Comparison of ENCODE assay signal across 8 cellular contexts in the genomic region with DNA sequence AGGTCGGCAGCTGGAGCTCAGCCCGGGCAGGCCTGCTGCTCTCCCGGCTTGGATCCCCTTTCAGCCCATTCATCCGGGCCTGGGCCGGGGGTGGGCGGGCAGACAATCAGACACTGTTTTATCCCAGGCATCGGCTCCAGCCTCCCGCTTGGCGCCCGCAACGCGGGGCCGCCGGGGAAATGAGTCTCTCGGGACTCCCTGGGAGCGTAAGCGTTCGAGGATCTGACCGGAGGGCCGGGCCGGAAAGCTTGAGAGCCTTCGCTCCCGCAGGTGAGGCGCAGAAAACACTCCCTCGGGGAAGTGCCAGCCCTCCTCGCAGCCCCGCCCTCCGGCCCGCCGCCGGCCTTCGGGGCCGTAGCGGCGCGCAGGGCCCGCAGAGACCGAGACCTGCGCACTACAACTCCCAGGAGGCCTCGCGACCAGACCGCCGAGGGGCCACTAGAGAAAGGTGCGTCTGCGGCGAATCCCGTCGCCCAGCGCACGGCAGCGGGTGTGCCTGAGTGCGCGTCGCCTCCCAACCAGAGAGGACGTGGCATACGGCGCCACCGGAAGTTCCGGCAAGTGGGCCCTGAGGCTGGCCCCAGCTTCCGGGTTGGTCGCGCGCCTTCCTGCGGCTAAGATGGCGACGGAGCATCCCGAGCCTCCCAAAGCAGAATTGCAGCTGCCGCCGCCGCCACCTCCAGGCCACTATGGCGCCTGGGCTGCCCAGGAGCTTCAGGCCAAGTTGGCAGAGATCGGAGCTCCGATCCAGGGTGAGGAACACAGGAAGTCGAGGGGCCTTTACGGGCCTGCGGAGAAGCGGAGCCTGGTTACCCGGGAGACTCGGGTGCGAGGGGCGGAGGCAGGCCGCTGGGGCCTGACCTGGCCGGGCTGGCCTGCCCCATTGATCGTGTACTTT. TPM values are rescaled to one million over a fixed set of nuclear protein-coding genes. Genes with fewer than 3 reads are reported as not detected.
DNase-seq lines count a peak whose midpoint lies in the region; TF ChIP-seq lines count a peak whose summit lies in the region.

A gene with protein sequence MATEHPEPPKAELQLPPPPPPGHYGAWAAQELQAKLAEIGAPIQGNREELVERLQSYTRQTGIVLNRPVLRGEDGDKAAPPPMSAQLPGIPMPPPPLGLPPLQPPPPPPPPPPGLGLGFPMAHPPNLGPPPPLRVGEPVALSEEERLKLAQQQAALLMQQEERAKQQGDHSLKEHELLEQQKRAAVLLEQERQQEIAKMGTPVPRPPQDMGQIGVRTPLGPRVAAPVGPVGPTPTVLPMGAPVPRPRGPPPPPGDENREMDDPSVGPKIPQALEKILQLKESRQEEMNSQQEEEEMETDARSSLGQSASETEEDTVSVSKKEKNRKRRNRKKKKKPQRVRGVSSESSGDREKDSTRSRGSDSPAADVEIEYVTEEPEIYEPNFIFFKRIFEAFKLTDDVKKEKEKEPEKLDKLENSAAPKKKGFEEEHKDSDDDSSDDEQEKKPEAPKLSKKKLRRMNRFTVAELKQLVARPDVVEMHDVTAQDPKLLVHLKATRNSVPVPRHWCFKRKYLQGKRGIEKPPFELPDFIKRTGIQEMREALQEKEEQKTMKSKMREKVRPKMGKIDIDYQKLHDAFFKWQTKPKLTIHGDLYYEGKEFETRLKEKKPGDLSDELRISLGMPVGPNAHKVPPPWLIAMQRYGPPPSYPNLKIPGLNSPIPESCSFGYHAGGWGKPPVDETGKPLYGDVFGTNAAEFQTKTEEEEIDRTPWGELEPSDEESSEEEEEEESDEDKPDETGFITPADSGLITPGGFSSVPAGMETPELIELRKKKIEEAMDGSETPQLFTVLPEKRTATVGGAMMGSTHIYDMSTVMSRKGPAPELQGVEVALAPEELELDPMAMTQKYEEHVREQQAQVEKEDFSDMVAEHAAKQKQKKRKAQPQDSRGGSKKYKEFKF (plus strand): TSS at position 599 of the 898 bp plus-strand sequence. CDS start 21 bp downstream, at position 620.

- no peak within 1 kb of the TSS for H2AK5ac ChIP-seq in H9 (ENCODE audit: insufficient read length, low read length)

- no peak within 1 kb of the TSS for H4K91ac ChIP-seq in H9 (ENCODE audit: insufficient read length, low read depth, low read length)

- peak within 1 kb of the TSS; percentile 92 for H3K4me3 ChIP-seq in MG63
- peak within 1 kb of the TSS; percentile 98 to 99 for H3K4me3 ChIP-seq in stomach smooth muscle (ENCODE audit: low read length in 2 of 2)

- H3K27me3 ChIP-seq in H9 (ENCODE audit: insufficient read depth, low read length): no peaks in the 10 kb centered on the region
- H3K27me3 ChIP-seq in MG63: no peaks in the 10 kb centered on the region
- H3K27me3 ChIP-seq in stomach smooth muscle (ENCODE audit: control insufficient read depth in 1 of 2, insufficient read depth in 2 of 2, low read length in 2 of 2): peaks cover 6 to 18% of the 10 kb centered on the region in 2 donors

- H2BK120ac ChIP-seq in H9 (ENCODE audit: low read depth, low read length, poor library complexity, severe bottlenecking): no peak within 1 kb of the TSS

- no peak within 1 kb of the TSS for H4K8ac ChIP-seq in H9 (replicated peaks; ENCODE audit: insufficient read length, low read depth, low read length)

- H3K9ac ChIP-seq in ES-I3 (ENCODE audit: low read depth, low read length) (peak within 1 kb of the TSS; percentile 93), H9 (ENCODE audit: extremely low read depth, insufficient read length, low read length) (peak within 1 kb of the TSS; percentile 89), stomach smooth muscle (ENCODE audit: low read length in 2 of 2) (peak within 1 kb of the TSS; percentile 92 to 97)

- H3K79me2 ChIP-seq in H9 (ENCODE audit: insufficient read depth, low read length): peaks cover 12% of the 10 kb centered on the region; the same call in 1 of the 2 replicates

- H3K4me3 Mint-ChIP-seq in H9 (peak within 1 kb of the TSS; percentile 95 to 99), neural crest cell (peak within 1 kb of the TSS; percentile 100)

- H2BK15ac ChIP-seq in H9 (ENCODE audit: low read depth, low read length): no peak within 1 kb of the TSS

- peaks cover 9% of the 10 kb centered on the region for H3K79me1 ChIP-seq in H9 (ENCODE audit: insufficient read depth, low read depth, low read length, poor library complexity, severe bottlenecking)

- H3K27me3 Mint-ChIP-seq in H9 (ENCODE audit: low read depth): no peaks in the 10 kb centered on the region; the same call in 1 of the 2 replicates
- no peaks in the 10 kb centered on the region for H3K27me3 Mint-ChIP-seq in neural crest cell (ENCODE audit: low read depth)

- H4K20me1 ChIP-seq in H9 (ENCODE audit: control insufficient read depth, insufficient read depth, insufficient read length): peaks cover 3% of the 10 kb centered on the region

- peaks cover 27 to 38% of the 10 kb centered on the region in 2 experiments for H3K4me1 Mint-ChIP-seq in H9
- H3K4me1 Mint-ChIP-seq in neural crest cell: peaks cover 44% of the 10 kb centered on the region

- H3T11ph ChIP-seq in H9 (ENCODE audit: low read length): no peak within 1 kb of the TSS

- no peak within 1 kb of the TSS for H4K5ac ChIP-seq in H9 (ENCODE audit: insufficient read length, low read depth, low read length)

- TF ChIP-seq CTCF in H9 (conservative IDR thresholded peaks at IDR 0.05): no peak
- TF ChIP-seq CTCF in neural crest cell (conservative IDR thresholded peaks at IDR 0.05): no peak

- H2BK12ac ChIP-seq in H9 (ENCODE audit: insufficient read length, low read depth, low read length): no peak within 1 kb of the TSS

- no peak within 1 kb of the TSS for H2BK5ac ChIP-seq in H9 (ENCODE audit: insufficient read length, low read length)

- H3K23ac ChIP-seq in H9 (ENCODE audit: insufficient read length, low read depth, low read length): no peak within 1 kb of the TSS

- H3K4me1 ChIP-seq in ES-I3 (ENCODE audit: insufficient read depth, low read length) (peaks cover 12% of the 10 kb centered on the region; the same call in 1 of the 2 replicates), H9 (ENCODE audit: insufficient read depth, low read length) (peaks cover 6% of the 10 kb centered on the region; the same call in 1 of the 2 replicates), stomach smooth muscle (ENCODE audit: control insufficient read depth, insufficient read depth, low read length) (peaks cover 24% of the 10 kb centered on the region)

- H3K4me2 ChIP-seq in H9 (ENCODE audit: insufficient read depth, insufficient read length, low read length): peak within 1 kb of the TSS; percentile 98

- H3K23me2 ChIP-seq in H9 (ENCODE audit: insufficient read length, low read depth, low read length, poor library complexity, severe bottlenecking): peaks cover 15% of the 10 kb centered on the region

- H3K36me3 Mint-ChIP-seq in H9 (ENCODE audit: insufficient read depth in 1 of 3, low read depth in 3 of 3) (peaks cover 28 to 42% (median 42%) of the 10 kb centered on the region in 3 experiments), neural crest cell (ENCODE audit: low read depth) (peaks cover 13% of the 10 kb centered on the region)

- H3K27ac ChIP-seq in H9 (ENCODE audit: insufficient read length, low read depth, low read length): no peak within 1 kb of the TSS
- H3K27ac ChIP-seq in stomach smooth muscle (ENCODE audit: low read length): peak within 1 kb of the TSS; percentile 79

- H3K36me3 ChIP-seq in ES-I3 (ENCODE audit: insufficient read depth, low read length) (peaks cover 19% of the 10 kb centered on the region), MG63 (peaks cover 41% of the 10 kb centered on the region), stomach smooth muscle (ENCODE audit: control insufficient read depth in 2 of 2, insufficient read depth in 2 of 2, low read length in 2 of 2) (peaks cover 10 to 19% of the 10 kb centered on the region in 2 donors)

- H2AFZ ChIP-seq in H9 (ENCODE audit: low read length): no peak within 1 kb of the TSS

- H3K27ac Mint-ChIP-seq in H9 (peak within 1 kb of the TSS; percentile 98 to 99 (median 99)), neural crest cell (ENCODE audit: unreplicated experiment) (peak within 1 kb of the TSS; percentile 99)

- WGBS in H9 (ENCODE audit: extremely low coverage, insufficient read length, low lambda C conversion rate): no CpG with 5 or more reads among the region's 84 CpGs

- H3K18ac ChIP-seq in H9 (ENCODE audit: insufficient read length, low read depth, low read length): peak within 1 kb of the TSS; percentile 81

- H3K14ac ChIP-seq in H9 (ENCODE audit: insufficient read depth, low read length): peak within 1 kb of the TSS; percentile 86

- no peaks in the 10 kb centered on the region for H3K9me3 Mint-ChIP-seq in H9
- H3K9me3 Mint-ChIP-seq in neural crest cell: no peaks in the 10 kb centered on the region

- no peak within 1 kb of the TSS for H2BK20ac ChIP-seq in H9 (ENCODE audit: low read depth, low read length, poor library complexity, severe bottlenecking)

- H3K9me3 ChIP-seq in ES-I3 (ENCODE audit: control insufficient read depth, insufficient read depth, low read length) (no peaks in the 10 kb centered on the region), H9 (ENCODE audit: control insufficient read depth, low read depth, low read length) (no peaks in the 10 kb centered on the region), MG63 (no peaks in the 10 kb centered on the region), stomach smooth muscle (ENCODE audit: control insufficient read depth in 2 of 2, low read length in 2 of 2) (no peaks in the 10 kb centered on the region)

- H3K56ac ChIP-seq in H9 (ENCODE audit: insufficient read length, low read depth, low read length): no peak within 1 kb of the TSS

- DNase-seq in H9 (peak; percentile 99), MG63 (peak; percentile 99), SHP77 treated with DMSO at 0.1 percent for 48 hours (lab: John Stamatoyannopoulos, UW) (peak; percentile 89), fibroblast of the conjunctiva (ENCODE audit: low read depth) (peak; percentile 96), neural crest cell (ENCODE audit: low read depth, low spot score) (peak; percentile 90)
- peak; percentile 99 for DNase-seq in activated effector memory CD4-positive, alpha-beta T cell treated with anti-CD3 and anti-CD28 coated beads, Interleukin-2, amount 50 U/mL, for 16 hours

- no peak within 1 kb of the TSS for H3K4ac ChIP-seq in H9 (ENCODE audit: low read depth, low read length)

RNA-seq across cellular contexts. Expression of the gene that starts here (rescaled TPM):
- total RNA-seq in H9 (2021) (237 and 248 TPM in 2 replicates), neural crest cell (261 and 262 TPM in 2 replicates)
- 134 and 174 TPM in 2 replicates for total RNA-seq in MG63 (2014; rRNA removed; shearing (Covaris generic); ENCODE audit: low replicate concordance)
